Comparison of ENCODE assay signal across 24 cellular contexts in the genomic region with DNA sequence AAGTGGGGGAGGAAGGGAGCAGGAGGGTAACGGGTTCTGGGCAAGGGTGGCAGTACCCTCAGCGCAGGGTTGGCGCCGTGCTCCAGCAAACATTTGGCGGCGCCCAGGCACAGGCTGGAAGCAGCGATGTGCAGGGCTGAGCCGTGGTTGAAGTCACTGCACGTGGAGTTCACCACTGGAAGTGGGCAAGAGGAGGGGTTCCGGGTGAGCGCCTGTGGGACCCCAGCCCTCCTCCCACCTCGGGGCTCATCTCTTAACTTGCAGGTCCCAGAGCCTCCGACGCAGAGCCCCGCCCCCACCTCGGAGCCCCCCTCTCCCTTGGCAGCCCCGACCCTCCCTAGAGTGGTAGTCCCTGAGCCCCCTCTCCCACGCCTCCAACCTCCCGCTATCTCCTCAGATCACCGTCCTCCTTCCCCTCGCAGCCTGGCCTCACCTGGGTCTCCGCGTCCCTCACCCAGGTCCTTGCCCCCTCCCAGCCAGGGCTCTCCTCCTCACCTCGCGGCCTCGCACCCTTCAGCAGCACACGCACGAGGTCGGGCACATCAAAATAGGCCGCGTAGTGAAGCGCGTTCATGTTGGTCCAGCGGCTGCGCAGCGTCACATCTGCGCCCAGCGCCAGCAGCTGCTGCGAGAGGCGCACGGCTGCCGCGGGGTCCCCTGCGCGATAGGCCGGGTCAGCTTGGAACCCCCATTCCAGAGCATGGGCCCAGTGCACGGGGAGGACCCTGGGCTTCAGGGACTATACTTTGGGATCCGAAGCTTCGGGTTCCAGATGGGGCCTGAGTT. TPM values are rescaled to one million over a fixed set of nuclear protein-coding genes. Genes with fewer than 3 reads are reported as not detected.
DNase-seq lines count a peak whose midpoint lies in the region; ATAC-seq, FAIRE-seq and TF ChIP-seq lines count a peak whose summit lies in the region.
"Had no signal": no experiment of that assay in that cellular context is flagged by ENCODE, and none has a peak within 500 bp of the region (broad histone marks: within the 10 kb centered on the region; RNA-seq: fewer than 3 reads in every experiment).

No MANE protein-coding gene starts in this region.

- H3K4me2 ChIP-seq in K562 (ENCODE audit: insufficient read depth, low read length) (no peak overlapping the region), mesenchymal stem cell (ENCODE audit: low read length, poor library complexity, severe bottlenecking) (no peak overlapping the region)
- H3K4me2 ChIP-seq: BLaER1 had no signal

- H3K4me1 ChIP-seq in K562 (replicated peaks in 1 of 2; ENCODE audit: control insufficient read depth in 2 of 2, insufficient read depth in 2 of 2, low read length in 2 of 2) (peaks cover 0 to 7% of the 10 kb centered on the region in 2 experiments; a peak in 1 of 5 replicates), mesenchymal stem cell (ENCODE audit: control insufficient read depth, insufficient read depth, low read depth, low read length) (peaks cover under 1% of the 10 kb centered on the region), upper lobe of left lung (no peaks in the 10 kb centered on the region)
- H3K4me1 ChIP-seq: BLaER1, Caco-2 had no signal

- peak overlapping the region; percentile 11 for H3K27ac Mint-ChIP-seq in activated CD4-positive, alpha-beta memory T cell treated with anti-CD3 and anti-CD28 coated beads, Interleukin-2, amount 10 ng/mL, durations not matched to agents 7 days and 5 days
- H3K27ac Mint-ChIP-seq in activated CD4-positive, alpha-beta memory T cell treated with anti-CD3 and anti-CD28 coated beads for 36 hours, result no peak overlapping the region
- H3K27ac Mint-ChIP-seq: B cell; CD4-positive, CD25-positive, alpha-beta regulatory T cell; CD8-positive, alpha-beta T cell had no signal

- peaks cover 14% of the 10 kb centered on the region for H3K36me3 Mint-ChIP-seq in activated CD4-positive, alpha-beta memory T cell treated with anti-CD3 and anti-CD28 coated beads, Interleukin-2, amount 10 ng/mL, durations not matched to agents 7 days and 5 days (ENCODE audit: low read depth)
- peaks cover 21% of the 10 kb centered on the region for H3K36me3 Mint-ChIP-seq in activated CD4-positive, alpha-beta memory T cell treated with anti-CD3 and anti-CD28 coated beads for 36 hours

- no peak for FAIRE-seq in K562 (lab: Jason Lieb, UNC)
- FAIRE-seq: A204.1, G401.6, GM12892, GM19239, H54 had no signal

- no peak overlapping the region for H2BK12ac ChIP-seq in mesenchymal stem cell (ENCODE audit: low read length in 2 of 2)

- H2AFZ ChIP-seq in K562 (ENCODE audit: low read depth, low read length), result no peak overlapping the region
- no peak overlapping the region for H2AFZ ChIP-seq in mesenchymal stem cell (ENCODE audit: low read depth, low read length)

- TF ChIP-seq CTCF in K562 (IDR thresholded peaks at IDR 0.05 in 2 of 3, conservative IDR thresholded peaks at IDR 0.05 in 1 of 3; ENCODE audit: insufficient read depth in 2 of 3, low read depth in 1 of 3, low read length in 3 of 3) (no peak), upper lobe of left lung (IDR thresholded peaks at IDR 0.05) (no peak)

- whole genome bisulfite sequencing in K562 (ENCODE audit: insufficient coverage, low coverage, missing lambda C conversion rate), result 97% methylated on average over 25 of the region's 49 CpGs
- WGBS in mesenchymal stem cell, result 94% methylated on average over 49 of the region's 49 CpGs
- 92 to 97% methylated on average over 38 to 49 of the region's 49 CpGs for WGBS in upper lobe of left lung, 2 donors

- no peak overlapping the region for H3K4ac ChIP-seq in mesenchymal stem cell (ENCODE audit: low read depth in 1 of 2, low read length in 2 of 2)

- no peak overlapping the region for H2BK120ac ChIP-seq in mesenchymal stem cell (ENCODE audit: low read depth, low read length)

- H3K27me3 ChIP-seq in K562 (ENCODE audit: control insufficient read depth in 2 of 2, insufficient read depth in 2 of 2, low read length in 2 of 2), result no peaks in the 10 kb centered on the region
- no peaks in the 10 kb centered on the region for H3K27me3 ChIP-seq in mesenchymal stem cell (ENCODE audit: control insufficient read depth in 1 of 2, insufficient read depth in 1 of 2, low read length in 2 of 2)
- H3K27me3 ChIP-seq in upper lobe of left lung, result no peaks in the 10 kb centered on the region
- H3K27me3 ChIP-seq: BLaER1 had no signal

- no peak for TF ChIP-seq POLR2A in K562 (conservative IDR thresholded peaks at IDR 0.05)
- no peak for TF ChIP-seq POLR2A in upper lobe of left lung (IDR thresholded peaks at IDR 0.05)

- H3K9me3 ChIP-seq in K562 (replicated peaks; ENCODE audit: control insufficient read depth, insufficient read depth, low read depth, low read length) (no peaks in the 10 kb centered on the region), mesenchymal stem cell (ENCODE audit: control insufficient read depth, low read length) (no peaks in the 10 kb centered on the region), upper lobe of left lung (no peaks in the 10 kb centered on the region)
- H3K9me3 ChIP-seq: BLaER1, Caco-2 had no signal

- H3K79me1 ChIP-seq in mesenchymal stem cell (replicated peaks; ENCODE audit: low read length, poor library complexity, severe bottlenecking), result peaks cover 13% of the 10 kb centered on the region

- CTCF ChIA-PET in activated CD4-positive, alpha-beta memory T cell treated with anti-CD3 and anti-CD28 coated beads, Interleukin-2, amount 10 ng/mL, durations not matched to agents 7 days and 5 days (lab: Charles Lee), result no interaction called here
- CTCF ChIA-PET in activated CD4-positive, alpha-beta memory T cell treated with anti-CD3 and anti-CD28 coated beads for 36 hours (lab: Charles Lee), result no interaction called here
- CTCF ChIA-PET in K562 (lab: Yijun Ruan, JAX; ENCODE audit: low intra/inter-chr PET ratio), result no interaction called here

- DNase-seq in activated CD4-positive, alpha-beta memory T cell treated with anti-CD3 and anti-CD28 coated beads, Interleukin-2, amount 10 ng/mL, durations not matched to agents 7 days and 5 days, result no peak
- no peak for DNase-seq in activated CD4-positive, alpha-beta memory T cell treated with anti-CD3 and anti-CD28 coated beads for 36 hours
- DNase-seq in K562 (ENCODE audit: extremely low read depth in 1 of 4, low spot score in 3 of 4) (no peak), mesenchymal stem cell (no peak), upper lobe of left lung (peak in 1 of 2 donors; percentile 74), NCI-H2029 treated with DMSO at 0.1 percent for 48 hours (lab: John Stamatoyannopoulos, UW) (no peak)
- DNase-seq: Caco-2; CD4-positive, CD25-positive, alpha-beta regulatory T cell; CD8-positive, alpha-beta T cell; DMS153; DND-41; GOT3; HCEC 1CT had no signal

- no peak for ATAC-seq in K562
- peak; percentile 15 to 31 for ATAC-seq in upper lobe of left lung (ENCODE audit: low FRiP score in 2 of 2)
- ATAC-seq in GM21381 (IDR thresholded peaks at IDR 0.05; ENCODE audit: unreplicated experiment), result no peak
- no peak for ATAC-seq in GM21717 (IDR thresholded peaks at IDR 0.05; ENCODE audit: unreplicated experiment)
- ATAC-seq: CD8-positive, alpha-beta T cell had no signal

- intact Hi-C loops in activated CD4-positive, alpha-beta memory T cell treated with anti-CD3 and anti-CD28 coated beads for 36 hours (cut with micrococcal nuclease), result loop anchor here (10.0 kb wide), 1 partner anchor 921 kb away; no protein-coding TSS in a partner anchor
- intact Hi-C loops in K562 (cut with micrococcal nuclease), result no loop called here

- H4K8ac ChIP-seq in mesenchymal stem cell (ENCODE audit: low read length), result no peak overlapping the region

- H3K36me3 ChIP-seq in K562 (ENCODE audit: control insufficient read depth, insufficient read depth, low read length), result peaks cover 47% of the 10 kb centered on the region; the same call in 2 of the 3 replicates
- H3K36me3 ChIP-seq in mesenchymal stem cell (ENCODE audit: control insufficient read depth in 1 of 2, insufficient read depth in 2 of 2, low read depth in 1 of 2, low read length in 2 of 2), result peaks cover 66 to 71% of the 10 kb centered on the region in 2 experiments
- peaks cover 0 to 19% (median 9%) of the 10 kb centered on the region in 4 donors for H3K36me3 ChIP-seq in upper lobe of left lung

- TF ChIP-seq RAD21 in K562 (CRISPR knock-in tag; conservative IDR thresholded peaks at IDR 0.05 in 1 of 2, IDR thresholded peaks at IDR 0.05 in 1 of 2), result no peak

- no peaks in the 10 kb centered on the region for H3K27me3 Mint-ChIP-seq in activated CD4-positive, alpha-beta memory T cell treated with anti-CD3 and anti-CD28 coated beads, Interleukin-2, amount 10 ng/mL, durations not matched to agents 7 days and 5 days
- H3K27me3 Mint-ChIP-seq in activated CD4-positive, alpha-beta memory T cell treated with anti-CD3 and anti-CD28 coated beads for 36 hours, result no peaks in the 10 kb centered on the region
- H3K27me3 Mint-ChIP-seq: B cell; CD4-positive, CD25-positive, alpha-beta regulatory T cell had no signal

- H2BK5ac ChIP-seq in mesenchymal stem cell (ENCODE audit: low read depth, low read length, poor library complexity, severe bottlenecking), result no peak overlapping the region

- H3K14ac ChIP-seq in mesenchymal stem cell (ENCODE audit: low read length in 2 of 2), result no peak overlapping the region

- no peak overlapping the region for H3K23ac ChIP-seq in mesenchymal stem cell (ENCODE audit: low read length in 2 of 2)

- no peaks in the 10 kb centered on the region for H3K4me1 Mint-ChIP-seq in activated CD4-positive, alpha-beta memory T cell treated with anti-CD3 and anti-CD28 coated beads, Interleukin-2, amount 10 ng/mL, durations not matched to agents 7 days and 5 days
- no peaks in the 10 kb centered on the region for H3K4me1 Mint-ChIP-seq in activated CD4-positive, alpha-beta memory T cell treated with anti-CD3 and anti-CD28 coated beads for 36 hours (ENCODE audit: low read depth)
- H3K4me1 Mint-ChIP-seq: B cell had no signal

- POLR2A ChIA-PET in activated CD4-positive, alpha-beta memory T cell treated with anti-CD3 and anti-CD28 coated beads, Interleukin-2, amount 10 ng/mL, durations not matched to agents 7 days and 5 days (lab: Charles Lee), result no interaction called here
- POLR2A ChIA-PET in activated CD4-positive, alpha-beta memory T cell treated with anti-CD3 and anti-CD28 coated beads for 36 hours (lab: Charles Lee), result no interaction called here
- POLR2A ChIA-PET in K562 (lab: Yijun Ruan, JAX), result no interaction called here

- no peaks in the 10 kb centered on the region for H3K9me3 Mint-ChIP-seq in activated CD4-positive, alpha-beta memory T cell treated with anti-CD3 and anti-CD28 coated beads, Interleukin-2, amount 10 ng/mL, durations not matched to agents 7 days and 5 days
- no peaks in the 10 kb centered on the region for H3K9me3 Mint-ChIP-seq in activated CD4-positive, alpha-beta memory T cell treated with anti-CD3 and anti-CD28 coated beads for 36 hours
- H3K9me3 Mint-ChIP-seq: CD8-positive, alpha-beta T cell had no signal

- H3K9ac ChIP-seq in K562 (ENCODE audit: insufficient read depth in 1 of 2, low read depth in 2 of 2, low read length in 2 of 2) (no peak overlapping the region; a peak in 1 of 4 replicates), mesenchymal stem cell (ENCODE audit: low read length) (no peak overlapping the region)
- H3K9ac ChIP-seq: BLaER1 had no signal

- H3K9me1 ChIP-seq in K562 (ENCODE audit: control insufficient read depth, insufficient read depth, low read length), result no peaks in the 10 kb centered on the region

- no TSS peak for BruUV-seq in K562 (replicated peaks; lab: Mats Ljungman, UMichigan)

- TF ChIP-seq EP300 in K562 (IDR thresholded peaks at IDR 0.05; ENCODE audit: low read length) (no peak), upper lobe of left lung (IDR thresholded peaks at IDR 0.05) (no peak)

- peak overlapping the region; percentile 12 for H2BK15ac ChIP-seq in mesenchymal stem cell (ENCODE audit: low read depth, poor library complexity, severe bottlenecking)

- no peaks in the 10 kb centered on the region for H4K20me1 ChIP-seq in K562 (replicated peaks; ENCODE audit: control insufficient read depth, insufficient read depth, low read length)
- H4K20me1 ChIP-seq: BLaER1 had no signal

- no peak overlapping the region for H2AK5ac ChIP-seq in mesenchymal stem cell (ENCODE audit: low read length, severe bottlenecking)

- H3K18ac ChIP-seq in mesenchymal stem cell (ENCODE audit: low read depth in 1 of 2, low read length in 2 of 2), result no peak overlapping the region

- in situ Hi-C loops in K562 (cut with MboI), result no loop called here

- H3K27ac ChIP-seq in K562 (ENCODE audit: extremely low read depth, low read depth, low read length) (no peak overlapping the region), mesenchymal stem cell (ENCODE audit: low read length, poor library complexity, severe bottlenecking) (no peak overlapping the region), upper lobe of left lung (no peak overlapping the region)
- H3K27ac ChIP-seq: 22Rv1, BLaER1, C4-2B had no signal

- H4K91ac ChIP-seq in mesenchymal stem cell (ENCODE audit: low read length), result no peak overlapping the region

- no peaks in the 10 kb centered on the region for H3K79me2 ChIP-seq in K562 (ENCODE audit: control insufficient read depth, insufficient read depth, low read length)

- no peak overlapping the region for H3K4me3 Mint-ChIP-seq in activated CD4-positive, alpha-beta memory T cell treated with anti-CD3 and anti-CD28 coated beads, Interleukin-2, amount 10 ng/mL, durations not matched to agents 7 days and 5 days
- no peak overlapping the region for H3K4me3 Mint-ChIP-seq in activated CD4-positive, alpha-beta memory T cell treated with anti-CD3 and anti-CD28 coated beads for 36 hours
- H3K4me3 Mint-ChIP-seq: B cell; CD4-positive, CD25-positive, alpha-beta regulatory T cell; CD8-positive, alpha-beta T cell had no signal

- H3K4me3 ChIP-seq in K562 (no peak overlapping the region), mesenchymal stem cell (ENCODE audit: insufficient read depth in 1 of 2, low read depth in 1 of 2, low read length in 2 of 2) (no peak overlapping the region), upper lobe of left lung (no peak overlapping the region)
- H3K4me3 ChIP-seq: BLaER1 had no signal

RNA-seq across cellular contexts. Expression of a gene that starts 6.4 kb away (rescaled TPM):
- total RNA-seq in activated CD4-positive, alpha-beta memory T cell treated with anti-CD3 and anti-CD28 coated beads, Interleukin-2, amount 10 ng/mL, durations not matched to agents 7 days and 5 days, result 1 to 10 TPM; 1.7 to 2.2 TPM
- total RNA-seq in activated CD4-positive, alpha-beta memory T cell treated with anti-CD3 and anti-CD28 coated beads for 36 hours, result under 1 TPM; 0.12 to 0.44 TPM
- total RNA-seq in K562 (2011; cell fraction: chromatin; rRNA removed; ENCODE audit: low replicate concordance), result 0.26 and 0.51 TPM in 2 replicates
- 1.0 and 1.4 TPM in 2 replicates for total RNA-seq in K562 (2011; cell fraction: nucleolus; rRNA removed)
- 0.23 and 0.73 TPM in 2 replicates for total RNA-seq in K562 (2011; cell fraction: nucleoplasm; rRNA removed)
- 0.16 and 0.50 TPM in 2 replicates for total RNA-seq in K562 (2014; rRNA removed)
- not detected in 2 replicates for total RNA-seq in K562 (2014; rRNA removed; fragmentation: Illumina TruSeq; extraction: Trizol)
- 0.14 TPM in 1 of 2 replicates, not detected in the other for total RNA-seq in K562 (2015; rRNA removed; fragmentation: Illumina TruSeq; extraction: Trizol)
- 0.16 and 0.18 TPM in 2 replicates for total RNA-seq in K562 (2021)
- polyA plus RNA-seq in K562 (2011; rRNA removed), result 0.08 and 0.14 TPM in 2 replicates
- polyA plus RNA-seq in K562 (2011; cell fraction: cytosol; rRNA removed), result 0.03 and 0.07 TPM in 2 replicates
- polyA plus RNA-seq in K562 (2011; cell fraction: nucleus; rRNA removed), result 0.30 and 0.83 TPM in 2 replicates
- 0.79 and 1.8 TPM in 2 replicates for polyA plus RNA-seq in K562 (2012)
- 0.11 and 0.16 TPM in 2 replicates for polyA plus RNA-seq in K562 (2014; fragmentation: Illumina TruSeq; extraction: Trizol)
- under 1 TPM; 0.01 to 0.43 TPM for polyA plus RNA-seq in K562 (2014; fragmentation: Nextera tagmentation; extraction: Ambion mirVana)
- polyA plus RNA-seq in K562 (2014; rRNA removed), result 0.13 TPM in 1 of 2 replicates, not detected in the other
- not detected in 2 replicates for polyA minus RNA-seq in K562 (2011; rRNA and poly(A)+ RNA removed)
- polyA minus RNA-seq in K562 (2011; cell fraction: cytosol; rRNA and poly(A)+ RNA removed), result not detected in 2 replicates
- 0.13 and 0.33 TPM in 2 replicates for polyA minus RNA-seq in K562 (2011; cell fraction: nucleus; rRNA and poly(A)+ RNA removed)
- 66.5 TPM for polyA plus RNA-seq in mesenchymal stem cell (2013, experiment 1 of 2)
- polyA plus RNA-seq in mesenchymal stem cell (2013, experiment 2 of 2), result 62.3 TPM
- 10 to 100 TPM in 1 of 6 donors, 1 to 10 TPM in 5; 3.0 to 13.0 (median 6.4) TPM for total RNA-seq in upper lobe of left lung

RNA-seq across cellular contexts. Expression of a gene that starts 12.3 kb away (rescaled TPM):
- total RNA-seq in activated CD4-positive, alpha-beta memory T cell treated with anti-CD3 and anti-CD28 coated beads, Interleukin-2, amount 10 ng/mL, durations not matched to agents 7 days and 5 days, result 10 to 100 TPM; 44.7 to 45.4 TPM
- total RNA-seq in activated CD4-positive, alpha-beta memory T cell treated with anti-CD3 and anti-CD28 coated beads for 36 hours, result 10 to 100 TPM; 40.9 to 44.7 TPM
- 56.4 and 79.7 TPM in 2 replicates for total RNA-seq in K562 (2011; cell fraction: chromatin; rRNA removed; ENCODE audit: low replicate concordance)
- 41.4 and 49.3 TPM in 2 replicates for total RNA-seq in K562 (2011; cell fraction: nucleolus; rRNA removed)
- total RNA-seq in K562 (2011; cell fraction: nucleoplasm; rRNA removed), result 60.1 and 64.5 TPM in 2 replicates
- total RNA-seq in K562 (2014; rRNA removed) (38.2 and 47.3 TPM in 2 replicates), K562 (2014; rRNA removed; fragmentation: Illumina TruSeq; extraction: Trizol) (20.3 and 25.8 TPM in 2 replicates), K562 (2015; rRNA removed; fragmentation: Illumina TruSeq; extraction: Trizol) (17.7 and 22.7 TPM in 2 replicates), K562 (2021) (34.5 and 35.0 TPM in 2 replicates), upper lobe of left lung (10 to 100 TPM; 22.3 to 95.3 (median 32.6) TPM)
- polyA plus RNA-seq in K562 (2011; rRNA removed) (33.5 and 40.4 TPM in 2 replicates), K562 (2014; fragmentation: Illumina TruSeq; extraction: Trizol) (38.2 TPM in 2 replicates), K562 (2014; fragmentation: Nextera tagmentation; extraction: Ambion mirVana) (1 to 10 TPM in 1 of 2 experiments, under 1 TPM in 1; 0.67 to 2.3 TPM), K562 (2014; rRNA removed) (55.9 and 62.0 TPM in 2 replicates)
- polyA plus RNA-seq in K562 (2011; cell fraction: cytosol; rRNA removed), result 28.8 and 69.6 TPM in 2 replicates
- 121 and 132 TPM in 2 replicates for polyA plus RNA-seq in K562 (2011; cell fraction: nucleus; rRNA removed)
- 37.1 and 40.2 TPM in 2 replicates for polyA plus RNA-seq in K562 (2012)
- polyA minus RNA-seq in K562 (2011; rRNA and poly(A)+ RNA removed), result 10.9 and 11.2 TPM in 2 replicates
- polyA minus RNA-seq in K562 (2011; cell fraction: cytosol; rRNA and poly(A)+ RNA removed), result 3.1 and 9.9 TPM in 2 replicates
- polyA minus RNA-seq in K562 (2011; cell fraction: nucleus; rRNA and poly(A)+ RNA removed), result 14.5 and 18.5 TPM in 2 replicates
- 26.7 TPM for polyA plus RNA-seq in mesenchymal stem cell (2013, experiment 1 of 2)
- polyA plus RNA-seq in mesenchymal stem cell (2013, experiment 2 of 2), result 24.3 TPM

RNA-seq across cellular contexts. Expression of a gene that starts 17.7 kb away (rescaled TPM):
- 1 to 10 TPM; 1.6 to 2.5 TPM for total RNA-seq in activated CD4-positive, alpha-beta memory T cell treated with anti-CD3 and anti-CD28 coated beads, Interleukin-2, amount 10 ng/mL, durations not matched to agents 7 days and 5 days
- total RNA-seq in activated CD4-positive, alpha-beta memory T cell treated with anti-CD3 and anti-CD28 coated beads for 36 hours, result 1 to 10 TPM; 2.0 to 2.9 TPM
- 4.4 and 8.6 TPM in 2 replicates for total RNA-seq in K562 (2011; cell fraction: chromatin; rRNA removed; ENCODE audit: low replicate concordance)
- total RNA-seq in K562 (2011; cell fraction: nucleolus; rRNA removed), result 4.0 and 4.7 TPM in 2 replicates
- 4.6 and 5.8 TPM in 2 replicates for total RNA-seq in K562 (2011; cell fraction: nucleoplasm; rRNA removed)
- 0.23 and 0.24 TPM in 2 replicates for total RNA-seq in K562 (2014; rRNA removed)
- 0.22 TPM in 1 of 2 replicates, not detected in the other for total RNA-seq in K562 (2014; rRNA removed; fragmentation: Illumina TruSeq; extraction: Trizol)
- total RNA-seq in K562 (2015; rRNA removed; fragmentation: Illumina TruSeq; extraction: Trizol), result 0.26 and 0.29 TPM in 2 replicates
- total RNA-seq in K562 (2021), result 0.53 and 0.72 TPM in 2 replicates
- polyA plus RNA-seq in K562 (2011; rRNA removed), result 0.65 and 0.87 TPM in 2 replicates
- polyA plus RNA-seq in K562 (2011; cell fraction: cytosol; rRNA removed), result 0.28 and 0.64 TPM in 2 replicates
- polyA plus RNA-seq in K562 (2011; cell fraction: nucleus; rRNA removed), result 6.0 and 6.5 TPM in 2 replicates
- 0.53 and 2.1 TPM in 2 replicates for polyA plus RNA-seq in K562 (2012)
- 0.28 and 0.37 TPM in 2 replicates for polyA plus RNA-seq in K562 (2014; fragmentation: Illumina TruSeq; extraction: Trizol)
- under 1 TPM; 0.03 to 0.21 TPM for polyA plus RNA-seq in K562 (2014; fragmentation: Nextera tagmentation; extraction: Ambion mirVana)
- 0.48 and 1.1 TPM in 2 replicates for polyA plus RNA-seq in K562 (2014; rRNA removed)
- polyA minus RNA-seq in K562 (2011; rRNA and poly(A)+ RNA removed), result 0.07 TPM in 1 of 2 replicates, not detected in the other
- polyA minus RNA-seq in K562 (2011; cell fraction: cytosol; rRNA and poly(A)+ RNA removed), result not detected in 2 replicates
- 0.54 and 0.67 TPM in 2 replicates for polyA minus RNA-seq in K562 (2011; cell fraction: nucleus; rRNA and poly(A)+ RNA removed)
- polyA plus RNA-seq in mesenchymal stem cell (2013, experiment 1 of 2), result 0.21 TPM
- polyA plus RNA-seq in mesenchymal stem cell (2013, experiment 2 of 2), result 0.07 TPM
- 10 to 100 TPM in 5 of 6 donors, 1 to 10 TPM in 1; 9.5 to 21.0 (median 10.9) TPM for total RNA-seq in upper lobe of left lung

RNA-seq across cellular contexts. Expression of a gene that starts 27.8 kb away (rescaled TPM):
- 1 to 10 TPM; 5.7 TPM for total RNA-seq in activated CD4-positive, alpha-beta memory T cell treated with anti-CD3 and anti-CD28 coated beads, Interleukin-2, amount 10 ng/mL, durations not matched to agents 7 days and 5 days
- 1 to 10 TPM; 2.1 to 2.2 TPM for total RNA-seq in activated CD4-positive, alpha-beta memory T cell treated with anti-CD3 and anti-CD28 coated beads for 36 hours
- 0.40 and 1.6 TPM in 2 replicates for total RNA-seq in K562 (2011; cell fraction: chromatin; rRNA removed; ENCODE audit: low replicate concordance)
- total RNA-seq in K562 (2011; cell fraction: nucleolus; rRNA removed), result 1.8 and 2.2 TPM in 2 replicates
- 1.9 and 2.7 TPM in 2 replicates for total RNA-seq in K562 (2011; cell fraction: nucleoplasm; rRNA removed)
- total RNA-seq in K562 (2014; rRNA removed), result 1.9 and 2.0 TPM in 2 replicates
- 0.10 and 0.36 TPM in 2 replicates for total RNA-seq in K562 (2014; rRNA removed; fragmentation: Illumina TruSeq; extraction: Trizol)
- total RNA-seq in K562 (2015; rRNA removed; fragmentation: Illumina TruSeq; extraction: Trizol), result 0.94 and 1.6 TPM in 2 replicates
- 1.3 and 1.6 TPM in 2 replicates for total RNA-seq in K562 (2021)
- polyA plus RNA-seq in K562 (2011; rRNA removed), result 0.68 and 1.0 TPM in 2 replicates
- polyA plus RNA-seq in K562 (2011; cell fraction: cytosol; rRNA removed), result 1.1 and 2.9 TPM in 2 replicates
- 0.91 and 1.4 TPM in 2 replicates for polyA plus RNA-seq in K562 (2011; cell fraction: nucleus; rRNA removed)
- 2.5 and 4.6 TPM in 2 replicates for polyA plus RNA-seq in K562 (2012)
- 0.82 and 1.1 TPM in 2 replicates for polyA plus RNA-seq in K562 (2014; fragmentation: Illumina TruSeq; extraction: Trizol)
- under 1 TPM; 0.11 to 0.14 TPM for polyA plus RNA-seq in K562 (2014; fragmentation: Nextera tagmentation; extraction: Ambion mirVana)
- polyA plus RNA-seq in K562 (2014; rRNA removed), result 1.8 and 1.9 TPM in 2 replicates
- 0.42 and 0.70 TPM in 2 replicates for polyA minus RNA-seq in K562 (2011; rRNA and poly(A)+ RNA removed)
- polyA minus RNA-seq in K562 (2011; cell fraction: cytosol; rRNA and poly(A)+ RNA removed), result 0.76 TPM in 1 of 2 replicates, not detected in the other
- 0.54 and 0.67 TPM in 2 replicates for polyA minus RNA-seq in K562 (2011; cell fraction: nucleus; rRNA and poly(A)+ RNA removed)
- polyA plus RNA-seq in mesenchymal stem cell (2013, experiment 1 of 2), result 8.0 TPM
- polyA plus RNA-seq in mesenchymal stem cell (2013, experiment 2 of 2), result 7.4 TPM
- 10 to 100 TPM in 1 of 6 donors, 1 to 10 TPM in 5; 2.4 to 10.5 (median 7.8) TPM for total RNA-seq in upper lobe of left lung

RNA-seq across cellular contexts. Expression of a gene that starts 28.4 kb away (rescaled TPM):
- 10 to 100 TPM; 24.1 to 25.0 TPM for total RNA-seq in activated CD4-positive, alpha-beta memory T cell treated with anti-CD3 and anti-CD28 coated beads, Interleukin-2, amount 10 ng/mL, durations not matched to agents 7 days and 5 days
- 10 to 100 TPM; 16.8 to 17.7 TPM for total RNA-seq in activated CD4-positive, alpha-beta memory T cell treated with anti-CD3 and anti-CD28 coated beads for 36 hours
- total RNA-seq in K562 (2011; cell fraction: chromatin; rRNA removed; ENCODE audit: low replicate concordance), result 85.0 and 172 TPM in 2 replicates
- total RNA-seq in K562 (2011; cell fraction: nucleolus; rRNA removed), result 96.2 and 97.0 TPM in 2 replicates
- 90.0 and 94.7 TPM in 2 replicates for total RNA-seq in K562 (2011; cell fraction: nucleoplasm; rRNA removed)
- total RNA-seq in K562 (2014; rRNA removed) (18.8 and 27.6 TPM in 2 replicates), K562 (2014; rRNA removed; fragmentation: Illumina TruSeq; extraction: Trizol) (7.3 and 9.5 TPM in 2 replicates), K562 (2015; rRNA removed; fragmentation: Illumina TruSeq; extraction: Trizol) (15.3 and 15.5 TPM in 2 replicates), K562 (2021) (30.1 and 32.8 TPM in 2 replicates), upper lobe of left lung (1 to 10 TPM in 5 of 6 donors, under 1 TPM in 1; 1.00 to 7.6 (median 2.4) TPM)
- polyA plus RNA-seq in K562 (2011; rRNA removed) (10.7 and 17.7 TPM in 2 replicates), K562 (2014; fragmentation: Illumina TruSeq; extraction: Trizol) (14.4 and 24.6 TPM in 2 replicates), K562 (2014; fragmentation: Nextera tagmentation; extraction: Ambion mirVana) (under 1 TPM; 0.35 to 0.75 TPM), K562 (2014; rRNA removed) (22.2 and 24.5 TPM in 2 replicates)
- 9.3 and 15.4 TPM in 2 replicates for polyA plus RNA-seq in K562 (2011; cell fraction: cytosol; rRNA removed)
- polyA plus RNA-seq in K562 (2011; cell fraction: nucleus; rRNA removed), result 55.2 and 81.8 TPM in 2 replicates
- polyA plus RNA-seq in K562 (2012), result 20.4 and 24.4 TPM in 2 replicates
- polyA minus RNA-seq in K562 (2011; rRNA and poly(A)+ RNA removed), result 23.3 and 33.3 TPM in 2 replicates
- 14.1 and 18.5 TPM in 2 replicates for polyA minus RNA-seq in K562 (2011; cell fraction: cytosol; rRNA and poly(A)+ RNA removed)
- 32.3 and 35.1 TPM in 2 replicates for polyA minus RNA-seq in K562 (2011; cell fraction: nucleus; rRNA and poly(A)+ RNA removed)
- 1.6 TPM for polyA plus RNA-seq in mesenchymal stem cell (2013, experiment 1 of 2)
- polyA plus RNA-seq in mesenchymal stem cell (2013, experiment 2 of 2), result 1.6 TPM

Comparison
In these comparisons a context has a peak if more than half of its experiments do, and no peak if none do; other contexts are left out.
1. ATAC-seq: peak in upper lobe of left lung (2 of 2); none in K562 (single experiment), GM21381 (single experiment) and GM21717 (single experiment).